In genomic region chr13:107373551-107373950, GRCh38 we compare ENCODE assay signal across 8 cellular contexts.
A peak's percentile ranks its signal among the peaks of the same experiment; 100 is the strongest.
DNase-seq lines count a peak whose midpoint lies in the region; ATAC-seq, FAIRE-seq and TF ChIP-seq lines count a peak whose summit lies in the region.

No MANE protein-coding gene starts in this region.

- TF ChIP-seq EP300 in HepG2 (IDR thresholded peaks at IDR 0.05; ENCODE audit: low read depth in 2 of 2, low read length in 2 of 2) (no peak), HepG2 (CRISPR knock-in tag; IDR thresholded peaks at IDR 0.05; ENCODE audit: borderline replicate concordance) (no peak)

- 9% methylated on average over 3 of the region's 3 CpGs for WGBS in HepG2 (ENCODE audit: low lambda C conversion rate)

- intact Hi-C loops in HepG2 (cut with micrococcal nuclease; ENCODE audit: unreplicated experiment), result loop anchor here (1.0 kb wide), 1 partner anchor 277 kb away; no protein-coding TSS in a partner anchor

- no peaks in the 10 kb centered on the region for H4K20me1 ChIP-seq in MM.1S (ENCODE audit: insufficient read depth, low read length)
- no peaks in the 10 kb centered on the region for H4K20me1 ChIP-seq in HepG2 (ENCODE audit: insufficient read depth, low read length)

- H3K4me3 ChIP-seq in MM.1S (ENCODE audit: low read length), result no peak overlapping the region
- no peak overlapping the region for H3K4me3 ChIP-seq in HepG2 (replicated peaks in 1 of 3; ENCODE audit: insufficient read depth in 1 of 3, low read depth in 2 of 3, low read length in 3 of 3)

- no TSS peak for BruUV-seq in HepG2 (replicated peaks; lab: Mats Ljungman, UMichigan)

- H3K27me3 ChIP-seq in MM.1S (replicated peaks; ENCODE audit: insufficient read depth, low read length) (no peaks in the 10 kb centered on the region), HepG2 (ENCODE audit: control insufficient read depth in 1 of 2, insufficient read depth in 2 of 2, low read length in 2 of 2) (no peaks in the 10 kb centered on the region)

- TF ChIP-seq CTCF in C4-2B (conservative IDR thresholded peaks at IDR 0.05) (peak; percentile 65), MM.1S (IDR thresholded peaks at IDR 0.05; ENCODE audit: low read length) (peak; percentile 40), HepG2 (CRISPR knock-in tag; IDR thresholded peaks at IDR 0.05) (peak; percentile 40)

- no peaks in the 10 kb centered on the region for H3F3A ChIP-seq in MM.1S (ENCODE audit: insufficient read depth, low read length)

- H3K9me2 ChIP-seq in MM.1S (replicated peaks; ENCODE audit: insufficient read depth, low read length), result no peaks in the 10 kb centered on the region

- TF ChIP-seq RAD21 in HepG2 (CRISPR knock-in tag; IDR thresholded peaks at IDR 0.05), result no peak

- no peak for TF ChIP-seq POLR2A in HepG2 (IDR thresholded peaks at IDR 0.05; ENCODE audit: insufficient read depth in 1 of 2, low read depth in 2 of 2, low read length in 2 of 2)

- CTCF ChIA-PET in HepG2 (lab: Yijun Ruan, JAX; ENCODE audit: low intra/inter-chr PET ratio, low total read pairs), result interaction anchor here (1.3 kb wide), 1 partner anchor 277 kb away, joined by 3 read pairs; no protein-coding TSS in a partner anchor

- H3K79me2 ChIP-seq in MM.1S (ENCODE audit: low read length), result no peaks in the 10 kb centered on the region
- H3K79me2 ChIP-seq in HepG2 (ENCODE audit: insufficient read depth, low read length), result no peaks in the 10 kb centered on the region

- POLR2A ChIA-PET in HepG2 (lab: Yijun Ruan, JAX), result no interaction called here

- in situ Hi-C loops in HepG2 (cut with HindIII; ENCODE audit: extremely low pct_ligation_motif_present, low pct_unique_long_range_greater_than_20kb), result no loop called here

- H2AFZ ChIP-seq in MM.1S (ENCODE audit: low read length) (no peak overlapping the region; the same call in 1 of the 2 replicates), HepG2 (ENCODE audit: low read length) (no peak overlapping the region)

- H3K4me1 ChIP-seq in MM.1S (ENCODE audit: low read length) (no peaks in the 10 kb centered on the region), HepG2 (ENCODE audit: insufficient read depth, low read length) (no peaks in the 10 kb centered on the region)

- H3K36me3 ChIP-seq in MM.1S (replicated peaks; ENCODE audit: insufficient read depth, low read length) (no peaks in the 10 kb centered on the region), HepG2 (replicated peaks in 1 of 2; ENCODE audit: control insufficient read depth in 1 of 2, insufficient read depth in 2 of 2, low read length in 2 of 2) (no peaks in the 10 kb centered on the region)

- DNase-seq in MM.1S (no peak), amniotic stem cell (lab: John Stamatoyannopoulos, UW) (peak; percentile 69), HepG2 (ENCODE audit: low spot score) (no peak)

- no peaks in the 10 kb centered on the region for H3K9me3 ChIP-seq in MM.1S (replicated peaks; ENCODE audit: insufficient read depth, low read length)
- no peaks in the 10 kb centered on the region for H3K9me3 ChIP-seq in HepG2 (ENCODE audit: low read length)

- ATAC-seq in HepG2 (peak; percentile 51), GM19395 (IDR thresholded peaks at IDR 0.05; ENCODE audit: unreplicated experiment) (no peak), GM21423 (IDR thresholded peaks at IDR 0.05; ENCODE audit: unreplicated experiment) (no peak), GM19324 (IDR thresholded peaks at IDR 0.05; ENCODE audit: low FRiP score, unreplicated experiment) (no peak), GM19351 (IDR thresholded peaks at IDR 0.05; ENCODE audit: unreplicated experiment) (no peak)

- FAIRE-seq in HepG2 (lab: Jason Lieb, UNC), result peak; percentile 46

- no peak overlapping the region for H3K4me2 ChIP-seq in MM.1S (ENCODE audit: low read depth, low read length)
- no peak overlapping the region for H3K4me2 ChIP-seq in HepG2 (ENCODE audit: low read depth, low read length)

- H3K27ac ChIP-seq in C4-2B, result no peak overlapping the region
- H3K27ac ChIP-seq in MM.1S (ENCODE audit: low read length), result no peak overlapping the region
- no peak overlapping the region for H3K27ac ChIP-seq in HepG2 (ENCODE audit: extremely low read length, insufficient read depth, low read length)

- H3K9ac ChIP-seq in MM.1S (ENCODE audit: low read length) (no peak overlapping the region), HepG2 (ENCODE audit: insufficient read depth, low read depth, low read length) (no peak overlapping the region)

TF ChIP-seq in HepG2, 621 proteins besides CTCF, POLR2A, EP300 and RAD21:
- no peak for TF ChIP-seq ZBTB42 (CRISPR knock-in tag; IDR thresholded peaks at IDR 0.05)
- no peak for TF ChIP-seq ZBTB1 (CRISPR knock-in tag; IDR thresholded peaks at IDR 0.05; ENCODE audit: borderline replicate concordance)
- peak; percentile 42; the same call in 1 of the 2 replicates for TF ChIP-seq STAG1 (CRISPR knock-in tag; IDR thresholded peaks at IDR 0.05)
